ENCODE assay signal across 8 cellular contexts in genomic region chr12:24948452-24948815, GRCh38. TPM values are rescaled to one million over a fixed set of nuclear protein-coding genes. Genes with fewer than 3 reads are reported as not detected.
DNase-seq lines count a peak whose midpoint lies in the region; ATAC-seq, FAIRE-seq and TF ChIP-seq lines count a peak whose summit lies in the region.

No MANE protein-coding gene starts in this region.

- ATAC-seq in HG02852 (IDR thresholded peaks at IDR 0.05; ENCODE audit: unreplicated experiment) (peak; percentile 35), GM19467 (IDR thresholded peaks at IDR 0.05; ENCODE audit: unreplicated experiment) (no peak)

- H3K36me3 ChIP-seq in SK-N-MC (ENCODE audit: insufficient read depth, low read length) (peaks cover 27% of the 10 kb centered on the region), endodermal cell (ENCODE audit: control insufficient read depth, insufficient read depth, low read length) (peaks cover 16% of the 10 kb centered on the region), mucosa of rectum (ENCODE audit: control insufficient read depth in 2 of 2, insufficient read depth in 2 of 2, low read length in 2 of 2) (no peaks in the 10 kb centered on the region), tibial nerve (no peaks in the 10 kb centered on the region)

- H3K4me1 ChIP-seq in endodermal cell (ENCODE audit: control insufficient read depth, insufficient read depth, low read length): peaks cover 2% of the 10 kb centered on the region
- H3K4me1 ChIP-seq in mucosa of rectum (ENCODE audit: control insufficient read depth in 2 of 2, insufficient read depth in 2 of 2, low read length in 2 of 2): peaks cover 2 to 7% of the 10 kb centered on the region in 2 donors
- H3K4me1 ChIP-seq in tibial nerve: peaks cover 0 to 9% (median 0%) of the 10 kb centered on the region in 4 donors

- H3K27ac ChIP-seq in SK-N-MC (peak overlapping the region; percentile 99), endodermal cell (ENCODE audit: low read depth, low read length) (peak overlapping the region; percentile 80), mucosa of rectum (ENCODE audit: low read depth in 2 of 2, low read length in 2 of 2) (no peak overlapping the region), tibial nerve (peak overlapping the region in 3 of 4 donors; percentile 7 to 69 (median 31))

- H3K4me3 Mint-ChIP-seq in endodermal cell: peak overlapping the region; percentile 84

- H3K9ac ChIP-seq in SK-N-MC (ENCODE audit: insufficient read length): peak overlapping the region; percentile 96
- peak overlapping the region; percentile 88 for H3K9ac ChIP-seq in endodermal cell (ENCODE audit: extremely low read depth, low read length, poor library complexity, severe bottlenecking)
- peak overlapping the region; percentile 14 to 34 for H3K9ac ChIP-seq in mucosa of rectum (ENCODE audit: low read depth in 1 of 2, low read length in 2 of 2)

- peaks cover 8% of the 10 kb centered on the region for H3K27me3 ChIP-seq in endodermal cell (ENCODE audit: control insufficient read depth, insufficient read depth, low read length, poor library complexity, severe bottlenecking)
- peaks cover 6 to 17% of the 10 kb centered on the region in 2 donors for H3K27me3 ChIP-seq in mucosa of rectum (ENCODE audit: control insufficient read depth in 2 of 2, insufficient read depth in 2 of 2, low read length in 2 of 2)
- no peaks in the 10 kb centered on the region for H3K27me3 ChIP-seq in tibial nerve

- peaks cover 55% of the 10 kb centered on the region for H3K4me1 Mint-ChIP-seq in endodermal cell

- H3K27me3 Mint-ChIP-seq in endodermal cell (ENCODE audit: insufficient read depth): peaks cover 9% of the 10 kb centered on the region

- TF ChIP-seq EP300 in tibial nerve (IDR thresholded peaks at IDR 0.05): no peak

- TF ChIP-seq POLR2A in GM12892 (IDR thresholded peaks at IDR 0.05; ENCODE audit: low read depth, low read length): peak; percentile 68; the same call in 1 of the 2 replicates
- no peak for TF ChIP-seq POLR2A in tibial nerve (IDR thresholded peaks at IDR 0.05)

- TF ChIP-seq CTCF in endodermal cell (conservative IDR thresholded peaks at IDR 0.05) (no peak), tibial nerve (IDR thresholded peaks at IDR 0.05) (no peak)

- FAIRE-seq in GM12892 (lab: Jason Lieb, UNC): no peak

- DNase-seq in GM12892 (ENCODE audit: insufficient read length): no peak
- no peak for DNase-seq in SK-N-MC (ENCODE audit: low read depth, low spot score)
- DNase-seq in endodermal cell: peak; percentile 81
- DNase-seq in tibial nerve (ENCODE audit: low spot score in 2 of 2): no peak
- DNase-seq in anterior cingulate cortex (lab: John Stamatoyannopoulos, UW): no peak

- 0% methylated on average over 13 to 18 of the region's 18 CpGs for WGBS in endodermal cell (ENCODE audit: insufficient coverage in 1 of 2, insufficient read length in 1 of 2), 2 experiments
- WGBS in tibial nerve, 2 donors: 1 to 3% methylated on average over 18 of the region's 18 CpGs

- no peaks in the 10 kb centered on the region for H3K9me3 Mint-ChIP-seq in endodermal cell

- H3K36me3 Mint-ChIP-seq in endodermal cell (ENCODE audit: low read depth): peaks cover 17% of the 10 kb centered on the region

- H3K9me3 ChIP-seq in SK-N-MC (ENCODE audit: low read depth, low read length) (no peaks in the 10 kb centered on the region), endodermal cell (ENCODE audit: control insufficient read depth, low read length) (no peaks in the 10 kb centered on the region), mucosa of rectum (ENCODE audit: control insufficient read depth in 2 of 2, low read length in 2 of 2) (no peaks in the 10 kb centered on the region), tibial nerve (no peaks in the 10 kb centered on the region)

- H3K27ac Mint-ChIP-seq in endodermal cell: peak overlapping the region; percentile 97

- peak overlapping the region; percentile 88 for H3K4me3 ChIP-seq in SK-N-MC
- peak overlapping the region; percentile 92 for H3K4me3 ChIP-seq in endodermal cell (ENCODE audit: low read length)
- H3K4me3 ChIP-seq in mucosa of rectum (ENCODE audit: low read length in 2 of 2): peak overlapping the region; percentile 34 to 82
- H3K4me3 ChIP-seq in tibial nerve: peak overlapping the region; percentile 36 to 81 (median 52)

RNA-seq across cellular contexts. Expression of gene BCAT1, which starts 0.5 kb away (rescaled TPM):
- 60.5 TPM for polyA plus RNA-seq in GM12892 (2012; ENCODE audit: missing spikeins)
- 100 to 1,000 TPM in 1 of 2 donors, 10 to 100 TPM in 1; 45.0 to 141 TPM for total RNA-seq in endodermal cell
- 116 TPM for polyA plus RNA-seq in endodermal cell (2013, experiment 1 of 2)
- 106 TPM for polyA plus RNA-seq in endodermal cell (2013, experiment 2 of 2)
- total RNA-seq in tibial nerve: 10 to 100 TPM; 17.8 to 41.1 (median 35.0) TPM

Comparison
In these comparisons a context has a peak if more than half of its experiments do, and no peak if none do; other contexts are left out.
1. H3K27ac ChIP-seq: peak in SK-N-MC (single experiment), endodermal cell (single experiment) and tibial nerve (3 of 4); none in mucosa of rectum (0 of 2).
2. H3K9ac ChIP-seq: peak in every context shown above with its lines; median percentile 96 in SK-N-MC; 88 in endodermal cell; 24 in mucosa of rectum.
3. Peak in every context shown above with its lines, with median percentiles within 50 percentile points of each other: H3K4me3 ChIP-seq.